In genomic region chr9:111955048-111955447, GRCh38 we compare ENCODE assay signal across 17 cellular contexts. TPM values are rescaled to one million over a fixed set of nuclear protein-coding genes. Genes with fewer than 3 reads are reported as not detected.
DNase-seq lines count a peak whose midpoint lies in the region; ATAC-seq and TF ChIP-seq lines count a peak whose summit lies in the region.
"Had no signal": no experiment of that assay in that cellular context is flagged by ENCODE, and none has a peak within 500 bp of the region (broad histone marks: within the 10 kb centered on the region; RNA-seq: fewer than 3 reads in every experiment).

No MANE protein-coding gene starts in this region.

- TF ChIP-seq CTCF in GM23338 (conservative IDR thresholded peaks at IDR 0.05; ENCODE audit: low read depth in 2 of 2) = no peak

- H3K79me2 ChIP-seq in GM23338 (replicated peaks; ENCODE audit: insufficient read depth) = no peaks in the 10 kb centered on the region
- H3K79me2 ChIP-seq: parathyroid adenoma had no signal

- no peak overlapping the region for H4K8ac ChIP-seq in mesenchymal stem cell (ENCODE audit: low read length)

- no peak overlapping the region for H3K23ac ChIP-seq in mesenchymal stem cell (ENCODE audit: low read length in 2 of 2)

- H3F3A ChIP-seq in GM23338 (replicated peaks; ENCODE audit: low read depth) = no peaks in the 10 kb centered on the region

- no peak overlapping the region for H2BK15ac ChIP-seq in mesenchymal stem cell (ENCODE audit: low read depth, poor library complexity, severe bottlenecking)

- H2AFZ ChIP-seq in GM23338 (peak overlapping the region; percentile 56), mesenchymal stem cell (ENCODE audit: low read depth, low read length) (no peak overlapping the region)
- H2AFZ ChIP-seq: parathyroid adenoma had no signal

- H4K20me1 ChIP-seq in GM23338 (replicated peaks; ENCODE audit: insufficient read depth) = no peaks in the 10 kb centered on the region

- H3K4me1 ChIP-seq in GM23338 (ENCODE audit: insufficient read depth) (no peaks in the 10 kb centered on the region), mesenchymal stem cell (ENCODE audit: control insufficient read depth, insufficient read depth, low read depth, low read length) (peaks cover 13% of the 10 kb centered on the region)
- H3K4me1 ChIP-seq: parathyroid adenoma had no signal

- H3K79me1 ChIP-seq in mesenchymal stem cell (replicated peaks; ENCODE audit: low read length, poor library complexity, severe bottlenecking) = peaks cover 1% of the 10 kb centered on the region

- no peak overlapping the region for H3K27ac Mint-ChIP-seq in GM23338
- H3K27ac Mint-ChIP-seq in activated CD4-positive, alpha-beta T cell treated with anti-CD3 and anti-CD28 coated beads, Interleukin-2, amount 10 ng/mL, durations not matched to agents 24 days and 14 days = no peak overlapping the region

- H3K9me2 ChIP-seq in GM23338 (ENCODE audit: insufficient read depth) = no peaks in the 10 kb centered on the region
- H3K9me2 ChIP-seq: SK-N-SH had no signal

- H3K4me3 ChIP-seq in GM23338 (no peak overlapping the region), mesenchymal stem cell (ENCODE audit: insufficient read depth in 1 of 2, low read depth in 1 of 2, low read length in 2 of 2) (no peak overlapping the region)
- H3K4me3 ChIP-seq: ascending aorta, left lung, smooth muscle cell had no signal

- no peak overlapping the region for H3K4ac ChIP-seq in mesenchymal stem cell (ENCODE audit: low read depth in 1 of 2, low read length in 2 of 2)

- ATAC-seq in GM23338 = peak; percentile 76
- no peak for ATAC-seq in HG02763 (IDR thresholded peaks at IDR 0.05; ENCODE audit: unreplicated experiment)
- no peak for ATAC-seq in GM18861 (IDR thresholded peaks at IDR 0.05; ENCODE audit: unreplicated experiment)
- ATAC-seq: left lung; stimulated activated naive CD8-positive, alpha-beta T cell treated with anti-CD3 and anti-CD28 coated beads, Interleukin-15, Interleukin-2, amounts not matched to agents 100 U/mL and 50 U/mL, for 24 hours had no signal

- H3K14ac ChIP-seq in mesenchymal stem cell (ENCODE audit: low read length in 2 of 2) = no peak overlapping the region

- H2AK5ac ChIP-seq in mesenchymal stem cell (ENCODE audit: low read length, severe bottlenecking) = peak overlapping the region; percentile 6

- no peak overlapping the region for H2BK5ac ChIP-seq in mesenchymal stem cell (ENCODE audit: low read depth, low read length, poor library complexity, severe bottlenecking)

- H2BK120ac ChIP-seq in mesenchymal stem cell (ENCODE audit: low read depth, low read length) = no peak overlapping the region

- H3K27ac ChIP-seq in GM23338 (ENCODE audit: low read depth) (no peak overlapping the region), mesenchymal stem cell (ENCODE audit: low read length, poor library complexity, severe bottlenecking) (no peak overlapping the region)
- H3K27ac ChIP-seq: ascending aorta, left lung, parathyroid adenoma had no signal

- H3K27me3 Mint-ChIP-seq in GM23338 (ENCODE audit: insufficient read depth, low read depth, poor library complexity) = peaks cover 5% of the 10 kb centered on the region
- peaks cover 24% of the 10 kb centered on the region for H3K27me3 Mint-ChIP-seq in activated CD4-positive, alpha-beta T cell treated with anti-CD3 and anti-CD28 coated beads, Interleukin-2, amount 10 ng/mL, durations not matched to agents 24 days and 14 days

- H3K9me3 ChIP-seq in mesenchymal stem cell (ENCODE audit: control insufficient read depth, low read length) = no peaks in the 10 kb centered on the region
- H3K9me3 ChIP-seq: ascending aorta, left lung, SK-N-SH had no signal

- H3K4me3 Mint-ChIP-seq in GM23338 = no peak overlapping the region
- H3K4me3 Mint-ChIP-seq in activated CD4-positive, alpha-beta T cell treated with anti-CD3 and anti-CD28 coated beads, Interleukin-2, amount 10 ng/mL, durations not matched to agents 24 days and 14 days = no peak overlapping the region

- H3K27me3 ChIP-seq in GM23338 (ENCODE audit: insufficient read depth) (no peaks in the 10 kb centered on the region), mesenchymal stem cell (ENCODE audit: control insufficient read depth in 1 of 2, insufficient read depth in 1 of 2, low read length in 2 of 2) (no peaks in the 10 kb centered on the region)
- H3K27me3 ChIP-seq: ascending aorta, left lung had no signal

- H3K4me2 ChIP-seq in GM23338 (no peak overlapping the region), mesenchymal stem cell (ENCODE audit: low read length, poor library complexity, severe bottlenecking) (no peak overlapping the region)
- H3K4me2 ChIP-seq: SK-N-SH, smooth muscle cell had no signal

- no peak overlapping the region for H4K91ac ChIP-seq in mesenchymal stem cell (ENCODE audit: low read length)

- WGBS in mesenchymal stem cell = 95% methylated on average over 4 of the region's 6 CpGs

- DNase-seq in GM23338 (ENCODE audit: low spot score) = no peak
- peak; percentile 73 for DNase-seq in NCI-H187 treated with DMSO at 0.1 percent for 48 hours (lab: John Stamatoyannopoulos, UW)
- peak; percentile 60 for DNase-seq in NCI-H524 treated with DMSO at 0.1 percent for 48 hours (lab: John Stamatoyannopoulos, UW)
- no peak for DNase-seq in mesenchymal stem cell
- DNase-seq in activated CD4-positive, alpha-beta T cell treated with anti-CD3 and anti-CD28 coated beads, Interleukin-2, amount 10 ng/mL, durations not matched to agents 24 days and 14 days = no peak
- DNase-seq in activated CD4-positive, alpha-beta T cell treated with anti-CD3 and anti-CD28 coated beads, Interleukin-2, amount 50 U/mL, for 4 hours = no peak
- DNase-seq: activated effector memory CD4-positive, alpha-beta T cell treated with anti-CD3 and anti-CD28 coated beads, Interleukin-2, amount 50 U/mL, for 16 hours; foreskin fibroblast; KBM-7; left lung; SK-N-SH; stimulated activated naive CD8-positive, alpha-beta T cell treated with anti-CD3 and anti-CD28 coated beads, Interleukin-15, Interleukin-2, amounts not matched to agents 100 U/mL and 50 U/mL, for 24 hours had no signal

- H3K9ac ChIP-seq in mesenchymal stem cell (ENCODE audit: low read length) = no peak overlapping the region
- H3K9ac ChIP-seq: parathyroid adenoma, SK-N-SH had no signal

- intact Hi-C loops in activated CD4-positive, alpha-beta T cell treated with anti-CD3 and anti-CD28 coated beads, Interleukin-2, amount 10 ng/mL, durations not matched to agents 24 days and 14 days (cut with micrococcal nuclease) = loop anchor here (5.0 kb wide), 1 partner anchor 38 kb away; no protein-coding TSS in a partner anchor

- H3K36me3 ChIP-seq in GM23338 (ENCODE audit: insufficient read depth) = no peaks in the 10 kb centered on the region
- no peaks in the 10 kb centered on the region for H3K36me3 ChIP-seq in mesenchymal stem cell (ENCODE audit: control insufficient read depth in 1 of 2, insufficient read depth in 2 of 2, low read depth in 1 of 2, low read length in 2 of 2)
- H3K36me3 ChIP-seq: ascending aorta, left lung had no signal

- no peak overlapping the region for H3K18ac ChIP-seq in mesenchymal stem cell (ENCODE audit: low read depth in 1 of 2, low read length in 2 of 2)

- H3K4me1 Mint-ChIP-seq in GM23338 = peaks cover 14% of the 10 kb centered on the region; the same call in 2 of the 3 replicates
- H3K4me1 Mint-ChIP-seq in activated CD4-positive, alpha-beta T cell treated with anti-CD3 and anti-CD28 coated beads, Interleukin-2, amount 10 ng/mL, durations not matched to agents 24 days and 14 days = peaks cover 14% of the 10 kb centered on the region

- peak overlapping the region in 1 of 2 experiments; percentile 10 for H2BK12ac ChIP-seq in mesenchymal stem cell (ENCODE audit: low read length in 2 of 2)

- no peaks in the 10 kb centered on the region for H3K9me3 Mint-ChIP-seq in GM23338
- no peaks in the 10 kb centered on the region for H3K9me3 Mint-ChIP-seq in activated CD4-positive, alpha-beta T cell treated with anti-CD3 and anti-CD28 coated beads, Interleukin-2, amount 10 ng/mL, durations not matched to agents 24 days and 14 days

- no peaks in the 10 kb centered on the region for H3K36me3 Mint-ChIP-seq in GM23338 (ENCODE audit: low read depth)
- H3K36me3 Mint-ChIP-seq in activated CD4-positive, alpha-beta T cell treated with anti-CD3 and anti-CD28 coated beads, Interleukin-2, amount 10 ng/mL, durations not matched to agents 24 days and 14 days (ENCODE audit: low read depth) = no peaks in the 10 kb centered on the region

TF ChIP-seq in GM23338, 12 proteins besides CTCF, POLR2A, EP300 and RAD21 (continues in another document):
- TF ChIP-seq EZH2 (IDR thresholded peaks at IDR 0.05; ENCODE audit: low read depth, unreplicated experiment) (no peak), ZNF331 (CRISPR knock-in tag; IDR thresholded peaks at IDR 0.05; ENCODE audit: low read depth) (no peak)

RNA-seq across cellular contexts. Expression of gene UGCG, which starts 58.4 kb away (rescaled TPM):
- 44.9 and 48.1 TPM in 2 replicates for total RNA-seq in GM23338 (2014; rRNA removed; shearing (Covaris generic))
- polyA plus RNA-seq in GM23338 (2016; fragmentation: Nextera tagmentation; extraction: Ambion mirVana) = 27.8 and 30.4 TPM in 2 replicates
- 44.2 TPM for polyA plus RNA-seq in mesenchymal stem cell (2013, experiment 1 of 2)
- 45.8 TPM for polyA plus RNA-seq in mesenchymal stem cell (2013, experiment 2 of 2)
- 19.9 and 22.4 TPM in 2 replicates for total RNA-seq in activated CD4-positive, alpha-beta T cell treated with anti-CD3 and anti-CD28 coated beads, Interleukin-2, amount 10 ng/mL, durations not matched to agents 24 days and 14 days

Comparison
In these comparisons a context has a peak if more than half of its experiments do, and no peak if none do; other contexts are left out.
1. DNase-seq: peak in NCI-H187 treated with DMSO at 0.1 percent for 48 hours (single experiment) and NCI-H524 treated with DMSO at 0.1 percent for 48 hours (single experiment); none in GM23338 (single experiment), mesenchymal stem cell (single experiment), activated CD4-positive, alpha-beta T cell treated with anti-CD3 and anti-CD28 coated beads, Interleukin-2, amount 10 ng/mL, durations not matched to agents 24 days and 14 days (single experiment) and activated CD4-positive, alpha-beta T cell treated with anti-CD3 and anti-CD28 coated beads, Interleukin-2, amount 50 U/mL, for 4 hours (0 of 2).